Comparison of ENCODE assay signal across 8 cellular contexts in genomic region chr21:36130415-36130762, GRCh38. TPM values are rescaled to one million over a fixed set of nuclear protein-coding genes. Genes with fewer than 3 reads are reported as not detected.
DNase-seq lines count a peak whose midpoint lies in the region; ATAC-seq and TF ChIP-seq lines count a peak whose summit lies in the region.
"Not testable (repeated sequence)": the region's sequence is repeated elsewhere in the genome, so short reads cannot be mapped to it uniquely, and the experiment has no call there.

No MANE protein-coding gene starts in this region.

- WGBS in heart left ventricle, 4 donors = 19 to 21% (median 20%) methylated on average over 9 to 10 of the region's 18 CpGs

- intact Hi-C loops in heart left ventricle (cut with DNase I) = loop anchor here in 1 of 10 donors (10.0 kb wide), 1 partner anchor 204 kb away; no protein-coding TSS in a partner anchor

- not testable (repeated sequence) for DNase-seq in AG10803 (ENCODE audit: low read depth); HFF-Myc (ENCODE audit: extremely low read depth, low read depth); RWPE2 (ENCODE audit: low spot score); chondrocyte (ENCODE audit: low spot score); heart left ventricle; natural killer cell treated with Interleukin-12 subunit alpha and Interleukin-12 subunit beta and Interleukin-15 and Interleukin-18, amount 100 ng/mL, for 72 hours (ENCODE audit: low spot score); stimulated activated naive B cell treated with anti-CD40 and anti-IgM and Interleukin-4, amounts not matched to agents 10 μg/mL and 1 μg/mL and 100 μg/mL, for 72 hours

- TF ChIP-seq CTCF in AG10803 (conservative IDR thresholded peaks at IDR 0.05; ENCODE audit: low read length); HFF-Myc (IDR thresholded peaks at IDR 0.05; ENCODE audit: low read depth, low read length, missing control alignments); RWPE2 (IDR thresholded peaks at IDR 0.05; ENCODE audit: poor library complexity, severe bottlenecking); heart left ventricle (IDR thresholded peaks at IDR 0.05): not testable (repeated sequence)
- TF ChIP-seq CTCF in chondrocyte (IDR thresholded peaks at IDR 0.05) = peak; percentile 17

- not testable (repeated sequence) for H3K36me3 Mint-ChIP-seq in activated T-helper 17 cell treated with anti-CD3 and anti-CD28 coated beads, Interleukin-2, amount 50 U/mL, for 72 hours (ENCODE audit: low read depth); chondrocyte (ENCODE audit: low read depth); natural killer cell treated with Interleukin-12 subunit alpha and Interleukin-12 subunit beta and Interleukin-15 and Interleukin-18, amount 100 ng/mL, for 72 hours; stimulated activated naive B cell treated with anti-CD40 and anti-IgM and Interleukin-4, amounts not matched to agents 10 μg/mL and 1 μg/mL and 100 μg/mL, for 72 hours

- H3K27me3 ChIP-seq in RWPE2 (ENCODE audit: insufficient read depth, poor library complexity, severe bottlenecking); heart left ventricle: not testable (repeated sequence)

- peak overlapping the region; percentile 40 for H3K4me3 ChIP-seq in AG10803 (ENCODE audit: low read length)
- peak overlapping the region; percentile 36 for H3K4me3 ChIP-seq in HFF-Myc (replicated peaks; ENCODE audit: low read depth, low read length)
- H3K4me3 ChIP-seq in RWPE2 (ENCODE audit: severe bottlenecking) = peak overlapping the region; percentile 27
- peak overlapping the region in 11 of 12 donors; percentile 33 to 67 (median 57) for H3K4me3 ChIP-seq in heart left ventricle

- H3K4me1 ChIP-seq in RWPE2 (ENCODE audit: insufficient read depth, poor library complexity, severe bottlenecking) (peaks cover 19% of the 10 kb centered on the region), heart left ventricle (peaks cover 0 to 47% (median 16%) of the 10 kb centered on the region in 12 donors)

- not testable (repeated sequence) for H3K27me3 Mint-ChIP-seq in activated T-helper 17 cell treated with anti-CD3 and anti-CD28 coated beads, Interleukin-2, amount 50 U/mL, for 72 hours; chondrocyte (ENCODE audit: low read depth); natural killer cell treated with Interleukin-12 subunit alpha and Interleukin-12 subunit beta and Interleukin-15 and Interleukin-18, amount 100 ng/mL, for 72 hours; stimulated activated naive B cell treated with anti-CD40 and anti-IgM and Interleukin-4, amounts not matched to agents 10 μg/mL and 1 μg/mL and 100 μg/mL, for 72 hours

- not testable (repeated sequence) for ATAC-seq in RWPE2 (ENCODE audit: low read depth); activated T-helper 17 cell treated with anti-CD3 and anti-CD28 coated beads, Interleukin-2, amount 50 U/mL, for 72 hours (replicated peaks); heart left ventricle; natural killer cell treated with Interleukin-12 subunit alpha and Interleukin-12 subunit beta and Interleukin-15 and Interleukin-18, amount 100 ng/mL, for 72 hours; stimulated activated naive B cell treated with anti-CD40 and anti-IgM and Interleukin-4, amounts not matched to agents 10 μg/mL and 1 μg/mL and 100 μg/mL, for 72 hours (replicated peaks)

- H3K27ac ChIP-seq in RWPE2 (ENCODE audit: poor library complexity, severe bottlenecking); heart left ventricle: not testable (repeated sequence)

- peak overlapping the region; percentile 84 for H3K27ac Mint-ChIP-seq in activated T-helper 17 cell treated with anti-CD3 and anti-CD28 coated beads, Interleukin-2, amount 50 U/mL, for 72 hours
- H3K27ac Mint-ChIP-seq in chondrocyte (ENCODE audit: unreplicated experiment) = peak overlapping the region; percentile 32
- peak overlapping the region in 1 of 2 donors; percentile 54 for H3K27ac Mint-ChIP-seq in natural killer cell treated with Interleukin-12 subunit alpha and Interleukin-12 subunit beta and Interleukin-15 and Interleukin-18, amount 100 ng/mL, for 72 hours
- peak overlapping the region; percentile 88 for H3K27ac Mint-ChIP-seq in stimulated activated naive B cell treated with anti-CD40 and anti-IgM and Interleukin-4, amounts not matched to agents 10 μg/mL and 1 μg/mL and 100 μg/mL, for 72 hours

- peak overlapping the region; percentile 90 for H3K4me3 Mint-ChIP-seq in activated T-helper 17 cell treated with anti-CD3 and anti-CD28 coated beads, Interleukin-2, amount 50 U/mL, for 72 hours
- peak overlapping the region; percentile 77 for H3K4me3 Mint-ChIP-seq in chondrocyte (ENCODE audit: unreplicated experiment)
- peak overlapping the region; percentile 87 for H3K4me3 Mint-ChIP-seq in natural killer cell treated with Interleukin-12 subunit alpha and Interleukin-12 subunit beta and Interleukin-15 and Interleukin-18, amount 100 ng/mL, for 72 hours
- H3K4me3 Mint-ChIP-seq in stimulated activated naive B cell treated with anti-CD40 and anti-IgM and Interleukin-4, amounts not matched to agents 10 μg/mL and 1 μg/mL and 100 μg/mL, for 72 hours = peak overlapping the region; percentile 93 to 95

- not testable (repeated sequence) for H3K36me3 ChIP-seq in RWPE2 (ENCODE audit: low read depth); heart left ventricle

- H3K9me3 Mint-ChIP-seq in activated T-helper 17 cell treated with anti-CD3 and anti-CD28 coated beads, Interleukin-2, amount 50 U/mL, for 72 hours; chondrocyte (ENCODE audit: low read depth); natural killer cell treated with Interleukin-12 subunit alpha and Interleukin-12 subunit beta and Interleukin-15 and Interleukin-18, amount 100 ng/mL, for 72 hours; stimulated activated naive B cell treated with anti-CD40 and anti-IgM and Interleukin-4, amounts not matched to agents 10 μg/mL and 1 μg/mL and 100 μg/mL, for 72 hours: not testable (repeated sequence)

- peaks cover 14% of the 10 kb centered on the region for H3K4me1 Mint-ChIP-seq in activated T-helper 17 cell treated with anti-CD3 and anti-CD28 coated beads, Interleukin-2, amount 50 U/mL, for 72 hours
- H3K4me1 Mint-ChIP-seq in chondrocyte (ENCODE audit: low read depth) = peaks cover 22% of the 10 kb centered on the region
- H3K4me1 Mint-ChIP-seq in natural killer cell treated with Interleukin-12 subunit alpha and Interleukin-12 subunit beta and Interleukin-15 and Interleukin-18, amount 100 ng/mL, for 72 hours (ENCODE audit: low read depth in 2 of 2) = peaks cover 23 to 24% of the 10 kb centered on the region in 2 donors
- peaks cover 20 to 32% of the 10 kb centered on the region in 2 donors for H3K4me1 Mint-ChIP-seq in stimulated activated naive B cell treated with anti-CD40 and anti-IgM and Interleukin-4, amounts not matched to agents 10 μg/mL and 1 μg/mL and 100 μg/mL, for 72 hours

- not testable (repeated sequence) for H3K9me3 ChIP-seq in RWPE2 (ENCODE audit: severe bottlenecking); heart left ventricle

- not testable (repeated sequence) for TF ChIP-seq POLR2A in heart left ventricle (IDR thresholded peaks at IDR 0.05)

RNA-seq across cellular contexts. Expression of gene CBR3, which starts 4.5 kb away (rescaled TPM):
- total RNA-seq in activated T-helper 17 cell treated with anti-CD3 and anti-CD28 coated beads, Interleukin-2, amount 50 U/mL, for 72 hours = 10 to 100 TPM; 19.7 to 23.2 TPM
- total RNA-seq in chondrocyte (3.4 to 7.4 TPM (median 3.5 TPM) in 3 replicates), heart left ventricle (1 to 10 TPM; 1.4 to 5.5 (median 2.9) TPM)
- polyA plus RNA-seq in heart left ventricle = 1 to 10 TPM; 2.7 to 4.2 TPM
- total RNA-seq in natural killer cell treated with Interleukin-12 subunit alpha and Interleukin-12 subunit beta and Interleukin-15 and Interleukin-18, amount 100 ng/mL, for 72 hours = 1 to 10 TPM; 4.5 to 6.5 TPM

RNA-seq across cellular contexts. Expression of gene DOP1B, which starts 26.2 kb away (rescaled TPM):
- total RNA-seq in activated T-helper 17 cell treated with anti-CD3 and anti-CD28 coated beads, Interleukin-2, amount 50 U/mL, for 72 hours = 10 to 100 TPM; 13.5 to 13.6 TPM
- total RNA-seq in chondrocyte (17.1 to 23.1 TPM (median 17.8 TPM) in 3 replicates), heart left ventricle (10 to 100 TPM; 10.6 to 26.5 (median 15.5) TPM)
- 1 to 10 TPM; 5.1 to 6.1 TPM for polyA plus RNA-seq in heart left ventricle
- total RNA-seq in natural killer cell treated with Interleukin-12 subunit alpha and Interleukin-12 subunit beta and Interleukin-15 and Interleukin-18, amount 100 ng/mL, for 72 hours = 10 to 100 TPM in 1 of 2 donors, 1 to 10 TPM in 1; 8.9 to 16.3 TPM
